1 cellular context compared by ENCODE assay signal in the genomic region with DNA sequence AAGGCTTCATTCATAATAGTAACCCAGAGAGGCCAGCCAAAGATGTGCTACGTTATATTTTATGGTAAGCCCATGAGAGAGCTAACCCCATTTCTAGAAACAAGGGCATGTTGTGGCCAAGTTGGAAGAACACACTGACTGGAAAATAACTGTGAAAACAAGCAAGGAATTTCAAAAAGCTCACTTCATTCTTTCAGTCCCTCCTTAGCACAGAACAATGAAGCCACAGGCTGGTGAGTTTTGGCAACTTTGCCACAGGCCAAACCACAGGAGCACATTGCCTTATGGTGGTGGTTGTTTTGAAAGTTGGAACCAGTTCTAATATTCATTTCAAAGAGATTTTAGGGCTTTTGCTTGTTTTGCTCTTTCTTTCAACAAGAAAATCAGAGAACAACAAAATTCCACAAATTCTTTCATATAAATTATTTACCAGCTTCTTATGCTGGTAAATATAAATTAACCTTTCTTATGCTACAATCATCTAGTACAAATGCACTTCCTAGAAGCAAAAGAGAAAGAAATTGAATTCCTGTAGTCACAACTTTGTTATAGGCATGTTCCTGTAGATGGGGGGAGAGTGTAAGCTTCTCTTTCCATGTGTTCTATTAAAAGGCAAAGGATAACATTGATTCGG.
TF ChIP-seq lines count a peak whose summit lies in the region.

No MANE protein-coding gene starts in this region.

TF ChIP-seq in IMR-90, 13 proteins besides CTCF, POLR2A, EP300 and RAD21 (continued from another document):
- TF ChIP-seq MAZ (IDR thresholded peaks at IDR 0.05; ENCODE audit: borderline replicate concordance, low read depth, low read length) (no peak), BHLHE40 (IDR thresholded peaks at IDR 0.05; ENCODE audit: low read depth, low read length) (no peak)
